In the genomic region with DNA sequence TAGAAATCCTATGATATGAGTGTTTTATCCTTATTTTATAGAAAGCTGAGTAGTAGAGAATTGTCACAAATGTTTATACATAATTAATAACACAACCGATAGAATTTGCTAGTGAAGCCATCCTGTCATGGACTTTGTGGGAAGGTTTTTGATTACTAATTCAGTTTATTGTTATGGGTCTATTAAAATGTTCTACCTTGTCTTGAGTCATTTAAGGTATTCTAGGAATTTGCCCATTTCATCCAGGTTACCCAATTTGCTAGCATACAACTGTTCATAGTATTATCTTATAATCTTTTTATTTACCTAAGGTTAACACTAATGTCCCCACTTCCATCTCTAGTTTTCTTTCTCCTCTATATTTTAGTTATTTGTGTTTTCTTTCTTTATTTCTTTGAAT, we compare ENCODE assay signal across 7 cellular contexts.
"Had no signal": no experiment of that assay in that cellular context is flagged by ENCODE, and none has a peak within 500 bp of the region (broad histone marks: within the 10 kb centered on the region; RNA-seq: fewer than 3 reads in every experiment).

No MANE protein-coding gene starts in this region.

- H3K4me1 ChIP-seq: HAP-1 had no signal

- H3K4me3 ChIP-seq: HAP-1 had no signal

- H3K9me3 ChIP-seq: HAP-1 had no signal

- H3K4me3 Mint-ChIP-seq: HFFc6 had no signal

- DNase-seq: GOT3, H7, HFFc6, IMR-90, KBM-7 had no signal

- ATAC-seq: HCT116 had no signal

- H3K27ac Mint-ChIP-seq: HFFc6 had no signal

- H3K36me3 ChIP-seq: HAP-1 had no signal
